ENCODE assay signal across 12 cellular contexts in the genomic region with DNA sequence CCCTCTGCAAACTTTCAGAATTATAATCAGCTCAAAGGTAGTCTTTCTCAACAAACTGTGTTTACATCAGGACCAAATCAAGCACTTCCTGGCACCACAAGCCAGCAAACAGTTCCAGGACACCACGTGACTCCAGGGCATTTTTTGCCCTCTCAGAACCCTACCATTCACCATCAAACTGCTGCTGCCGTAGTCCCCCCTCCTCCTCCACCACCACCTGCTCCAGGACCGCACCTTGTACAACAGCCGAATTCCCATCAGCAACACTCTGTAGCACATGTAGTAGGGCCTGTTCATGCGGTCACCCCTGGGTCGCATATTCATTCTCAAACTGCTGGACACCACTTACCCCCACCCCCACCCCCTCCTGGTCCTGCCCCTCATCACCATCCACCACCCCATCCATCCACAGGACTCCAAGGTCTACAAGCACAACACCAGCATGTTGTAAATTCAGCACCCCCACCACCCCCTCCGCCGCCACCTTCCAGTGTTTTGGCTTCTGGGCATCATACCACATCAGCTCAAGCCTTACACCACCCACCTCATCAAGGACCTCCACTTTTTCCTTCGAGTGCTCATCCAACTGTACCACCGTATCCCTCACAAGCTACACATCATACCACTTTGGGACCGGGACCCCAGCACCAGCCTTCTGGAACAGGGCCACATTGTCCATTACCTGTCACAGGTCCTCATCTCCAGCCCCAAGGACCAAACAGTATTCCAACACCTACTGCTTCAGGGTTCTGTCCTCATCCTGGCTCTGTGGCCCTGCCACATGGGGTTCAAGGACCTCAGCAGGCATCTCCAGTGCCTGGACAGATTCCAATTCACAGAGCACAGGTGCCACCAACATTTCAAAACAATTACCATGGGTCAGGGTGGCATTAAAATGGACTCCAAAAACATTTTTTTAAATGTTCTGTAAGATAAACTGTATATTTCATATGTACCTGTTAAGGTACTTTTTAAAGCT.
DNase-seq lines count a peak whose midpoint lies in the region; ATAC-seq, FAIRE-seq and TF ChIP-seq lines count a peak whose summit lies in the region.
"Had no signal": no experiment of that assay in that cellular context is flagged by ENCODE, and none has a peak within 500 bp of the region (broad histone marks: within the 10 kb centered on the region; RNA-seq: fewer than 3 reads in every experiment).

No MANE protein-coding gene starts in this region.

- H2BK20ac ChIP-seq in IMR-90 (ENCODE audit: low read depth, low read length) = no peak overlapping the region

- H3K9me3 Mint-ChIP-seq in chondrocyte (ENCODE audit: low read depth) = no peaks in the 10 kb centered on the region
- no peaks in the 10 kb centered on the region for H3K9me3 Mint-ChIP-seq in naive B cell

- dilution Hi-C loops in IMR-90 (cut with HindIII; ENCODE audit: low sequenced_read_pairs, unreplicated experiment) = no loop called here

- H3K14ac ChIP-seq in IMR-90 (replicated peaks; ENCODE audit: low read depth, low read length) = no peak overlapping the region

- H3K56ac ChIP-seq in IMR-90 (ENCODE audit: extremely low read depth, insufficient read depth, low read length) = no peak overlapping the region

- no peak overlapping the region for H2AK5ac ChIP-seq in IMR-90 (ENCODE audit: low read depth, low read length)

- no peak for DNase-seq in A549 (ENCODE audit: low read depth in 1 of 2, low spot score in 1 of 2)
- no peak for DNase-seq in IMR-90
- DNase-seq in chondrocyte (ENCODE audit: low spot score) = no peak
- no peak for DNase-seq in naive B cell
- DNase-seq in MG63 = no peak
- DNase-seq in NCI-H82 treated with DMSO at 0.1 percent for 48 hours (lab: John Stamatoyannopoulos, UW; ENCODE audit: unreplicated experiment) = no peak
- DNase-seq in LoVo (ENCODE audit: low spot score) = no peak
- DNase-seq in GM12892 (ENCODE audit: insufficient read length) = no peak
- DNase-seq: hippocampal formation had no signal

- H3K4me1 ChIP-seq in A549 (no peaks in the 10 kb centered on the region), IMR-90 (ENCODE audit: control insufficient read depth, insufficient read depth, low read length) (peaks cover 5% of the 10 kb centered on the region; the same call in 1 of the 2 replicates)
- H3K4me1 ChIP-seq: BLaER1 treated with 17β-estradiol and CSF1 and Interleukin-3, amounts not matched to agents 10 nM and 100 nM; SJSA1 had no signal

- TF ChIP-seq POLR2A in A549 (IDR thresholded peaks at IDR 0.05; ENCODE audit: low read length) (no peak), IMR-90 (IDR thresholded peaks at IDR 0.05; ENCODE audit: low read depth, low read length) (no peak), GM12892 (IDR thresholded peaks at IDR 0.05; ENCODE audit: low read depth, low read length) (no peak; the same call in 1 of the 2 replicates)

- TF ChIP-seq CTCF in A549 (IDR thresholded peaks at IDR 0.05) (no peak), IMR-90 (conservative IDR thresholded peaks at IDR 0.05; ENCODE audit: low read depth, low read length) (no peak), chondrocyte (IDR thresholded peaks at IDR 0.05) (no peak)

- peaks cover 21% of the 10 kb centered on the region for H4K20me1 ChIP-seq in IMR-90 (ENCODE audit: insufficient read depth, low read length)

- peak overlapping the region; percentile 63; the same call in 1 of the 2 replicates for H4K5ac ChIP-seq in IMR-90 (ENCODE audit: low read depth, low read length)

- H3K9me3 ChIP-seq in A549 (no peaks in the 10 kb centered on the region), IMR-90 (ENCODE audit: control insufficient read depth, insufficient read depth, low read length) (no peaks in the 10 kb centered on the region), MG63 (no peaks in the 10 kb centered on the region)
- H3K9me3 ChIP-seq: BLaER1 treated with 17β-estradiol and CSF1 and Interleukin-3, amounts not matched to agents 10 nM and 100 nM; SJSA1 had no signal

- H3K9ac ChIP-seq in IMR-90 (ENCODE audit: low read depth, low read length) = no peak overlapping the region
- H3K9ac ChIP-seq: BLaER1 treated with 17β-estradiol and CSF1 and Interleukin-3, amounts not matched to agents 10 nM and 100 nM had no signal

- WGBS in A549 (ENCODE audit: missing lambda C conversion rate) = 91% methylated on average over 11 of the region's 11 CpGs
- 96% methylated on average over 6 of the region's 11 CpGs; no CpG with 5 or more reads in 1 of the 2 experiments for WGBS in IMR-90 (ENCODE audit: extremely low coverage in 2 of 2, insufficient read length in 1 of 2), 2 experiments

- CTCF ChIA-PET in A549 (lab: Yijun Ruan, JAX) (no interaction called here), IMR-90 (lab: Yijun Ruan, JAX) (no interaction called here)

- intact Hi-C loops in IMR-90 (cut with micrococcal nuclease) = no loop called here

- no peak overlapping the region for H2BK120ac ChIP-seq in IMR-90 (ENCODE audit: low read depth, low read length)

- H3K4me3 ChIP-seq in A549 = no peak overlapping the region
- H3K4me3 ChIP-seq in IMR-90 (ENCODE audit: insufficient read depth, low read depth, low read length) = no peak overlapping the region
- no peak overlapping the region for H3K4me3 ChIP-seq in MG63
- H3K4me3 ChIP-seq: BLaER1 treated with 17β-estradiol and CSF1 and Interleukin-3, amounts not matched to agents 10 nM and 100 nM; coronary artery; SJSA1 had no signal

- H3K36me3 ChIP-seq in IMR-90 (ENCODE audit: control insufficient read depth, insufficient read depth, low read length) = peaks cover 45% of the 10 kb centered on the region
- peaks cover 63% of the 10 kb centered on the region for H3K36me3 ChIP-seq in MG63

- peak overlapping the region; percentile 67 for H3K27ac Mint-ChIP-seq in chondrocyte (ENCODE audit: unreplicated experiment)
- peak overlapping the region; percentile 24 to 91 (median 70) for H3K27ac Mint-ChIP-seq in naive B cell

- H3K4me3 Mint-ChIP-seq in chondrocyte (ENCODE audit: unreplicated experiment) (no peak overlapping the region), naive B cell (no peak overlapping the region)

- no peak overlapping the region for H4K8ac ChIP-seq in IMR-90 (ENCODE audit: low read depth in 2 of 2, low read length in 2 of 2)

- POLR2A ChIA-PET in A549 (lab: Yijun Ruan, JAX) = no interaction called here
- POLR2A ChIA-PET in IMR-90 (lab: Charles Lee; ENCODE audit: unreplicated experiment) = interaction anchor here (0.5 kb wide), 1 partner anchor 12 kb away, joined by 16 read pairs; no protein-coding TSS in a partner anchor

- H3K9me1 ChIP-seq in IMR-90 (ENCODE audit: insufficient read depth, low read length) = no peaks in the 10 kb centered on the region; the same call in 1 of the 2 replicates

- H3K18ac ChIP-seq in IMR-90 (ENCODE audit: low read depth, low read length) = no peak overlapping the region

- no peak for FAIRE-seq in A549 (lab: Jason Lieb, UNC)
- no peak for FAIRE-seq in GM12892 (lab: Jason Lieb, UNC)

- no peak for TF ChIP-seq RAD21 in A549 (conservative IDR thresholded peaks at IDR 0.05 in 1 of 2, IDR thresholded peaks at IDR 0.05 in 1 of 2)
- TF ChIP-seq RAD21 in IMR-90 (IDR thresholded peaks at IDR 0.05; ENCODE audit: low read length) = no peak

- BruUV-seq in IMR-90 (replicated peaks; lab: Mats Ljungman, UMichigan) = no TSS peak

- H3K36me3 Mint-ChIP-seq in chondrocyte (ENCODE audit: low read depth) (peaks cover 30% of the 10 kb centered on the region), naive B cell (peaks cover 22 to 23% of the 10 kb centered on the region in 2 donors)

- H3K4ac ChIP-seq in IMR-90 (ENCODE audit: low read depth, low read length) = no peak overlapping the region

- ATAC-seq in A549 (peak; percentile 41 to 51; a peak in 4 of 6 replicates), IMR-90 (ENCODE audit: low read depth) (peak; percentile 8; the same call in 1 of the 2 replicates), naive B cell (ENCODE audit: low read depth in 2 of 2) (no peak)

- H3K4me2 ChIP-seq in A549 (no peak overlapping the region), IMR-90 (ENCODE audit: low read depth, low read length) (no peak overlapping the region)
- H3K4me2 ChIP-seq: BLaER1 treated with 17β-estradiol and CSF1 and Interleukin-3, amounts not matched to agents 10 nM and 100 nM had no signal

- no peak overlapping the region for H2AFZ ChIP-seq in IMR-90 (replicated peaks; ENCODE audit: low read length, poor library complexity)

- H3K4me1 Mint-ChIP-seq in chondrocyte (ENCODE audit: low read depth) (peaks cover 5% of the 10 kb centered on the region), naive B cell (peaks cover 0 to 4% (median 0%) of the 10 kb centered on the region in 3 donors)

- no peak overlapping the region for H2BK15ac ChIP-seq in IMR-90 (ENCODE audit: low read depth, low read length)

- H3K79me1 ChIP-seq in IMR-90 (ENCODE audit: low read depth in 1 of 2, low read length in 2 of 2) = peaks cover 16 to 34% of the 10 kb centered on the region in 2 experiments

- H2BK5ac ChIP-seq in IMR-90 (ENCODE audit: low read depth, low read length, poor library complexity, severe bottlenecking) = no peak overlapping the region

- in situ Hi-C loops in IMR-90 (cut with MboI; ENCODE audit: low sequenced_read_pairs) = no loop called here

- peak overlapping the region; percentile 79 for H2AK9ac ChIP-seq in IMR-90 (replicated peaks; ENCODE audit: low read depth, low read length, poor library complexity)

- H3K23ac ChIP-seq in IMR-90 (ENCODE audit: low read depth, low read length) = no peak overlapping the region

- no peak overlapping the region for H4K91ac ChIP-seq in IMR-90 (ENCODE audit: insufficient read depth, low read depth, low read length)

- H3K27ac ChIP-seq in A549 (no peak overlapping the region), IMR-90 (ENCODE audit: insufficient read depth, low read length) (no peak overlapping the region)
- H3K27ac ChIP-seq: BLaER1 treated with 17β-estradiol and CSF1 and Interleukin-3, amounts not matched to agents 10 nM and 100 nM; SJSA1 had no signal

- no peaks in the 10 kb centered on the region for H3K27me3 Mint-ChIP-seq in chondrocyte (ENCODE audit: low read depth)
- no peaks in the 10 kb centered on the region for H3K27me3 Mint-ChIP-seq in naive B cell

- H3K27me3 ChIP-seq in IMR-90 (ENCODE audit: control insufficient read depth, insufficient read depth, low read length) (no peaks in the 10 kb centered on the region), MG63 (no peaks in the 10 kb centered on the region)
- H3K27me3 ChIP-seq: BLaER1 treated with 17β-estradiol and CSF1 and Interleukin-3, amounts not matched to agents 10 nM and 100 nM; SJSA1 had no signal

- no peak for TF ChIP-seq EP300 in A549 (IDR thresholded peaks at IDR 0.05)

TF ChIP-seq in A549, 52 proteins besides CTCF, POLR2A, EP300 and RAD21 (continues in another document):
- no peak for TF ChIP-seq HDAC2 (IDR thresholded peaks at IDR 0.05)
- TF ChIP-seq, protein P1, sequence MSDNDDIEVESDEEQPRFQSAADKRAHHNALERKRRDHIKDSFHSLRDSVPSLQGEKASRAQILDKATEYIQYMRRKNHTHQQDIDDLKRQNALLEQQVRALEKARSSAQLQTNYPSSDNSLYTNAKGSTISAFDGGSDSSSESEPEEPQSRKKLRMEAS (IDR thresholded peaks at IDR 0.05) = no peak

TF ChIP-seq in IMR-90, 13 proteins besides CTCF, POLR2A, EP300 and RAD21 (continues in another document):
- TF ChIP-seq MAZ (IDR thresholded peaks at IDR 0.05; ENCODE audit: borderline replicate concordance, low read depth, low read length) (no peak), CEBPB (IDR thresholded peaks at IDR 0.05; ENCODE audit: low read depth, low read length) (no peak), CHD1 (IDR thresholded peaks at IDR 0.05; ENCODE audit: low read depth, low read length) (no peak)

Comparison
In these comparisons a context has a peak if more than half of its experiments do, and no peak if none do; other contexts are left out.
1. ATAC-seq: peak in A549 (2 of 2) and IMR-90 (single experiment); none in naive B cell (0 of 2).